In genomic region chr6:154595538-154595937, GRCh38 we compare ENCODE assay signal across 27 cellular contexts.
"Had no signal": no experiment of that assay in that cellular context is flagged by ENCODE, and none has a peak within 500 bp of the region (broad histone marks: within the 10 kb centered on the region; RNA-seq: fewer than 3 reads in every experiment).

No MANE protein-coding gene starts in this region.

- H3K4me3 ChIP-seq: heart left ventricle, hepatocyte, left lung, lung, psoas muscle, right atrium auricular region, right lobe of liver, skin epidermis, stomach, testis, thyroid gland, transverse colon, upper lobe of left lung had no signal

- ATAC-seq: heart left ventricle; left cardiac atrium; left lung; naive thymus-derived CD4-positive, alpha-beta T cell; natural killer cell treated with Interleukin-12 subunit alpha and Interleukin-12 subunit beta and Interleukin-15 and Interleukin-18, amount 100 ng/mL, for 72 hours; psoas muscle; right lobe of liver; stimulated activated naive B cell treated with anti-CD40 and anti-IgM and Interleukin-4, amounts not matched to agents 10 μg/mL and 1 μg/mL and 100 μg/mL, for 72 hours; stimulated activated naive CD8-positive, alpha-beta T cell treated with anti-CD3 and anti-CD28 coated beads, Interleukin-15, Interleukin-2, amounts not matched to agents 100 U/mL and 50 U/mL, for 24 hours had no signal

- H3K27me3 ChIP-seq: heart left ventricle, hepatocyte, left lung, neutrophil, right atrium auricular region, right lobe of liver, stomach, testis, thyroid gland, transverse colon, upper lobe of left lung had no signal

- H3K9me3 ChIP-seq: heart left ventricle, left lung, neutrophil, psoas muscle, right atrium auricular region, right lobe of liver, stomach, testis, thyroid gland, transverse colon, upper lobe of left lung had no signal

- H3K27ac ChIP-seq: hepatocyte, left lung, neutrophil, parathyroid adenoma, psoas muscle, right lobe of liver, skin epidermis, stomach, testis, thyroid gland, upper lobe of left lung had no signal

- DNase-seq: heart left ventricle; kidney glomerular epithelial cell; left cardiac atrium; left lung; mesendoderm; naive thymus-derived CD4-positive, alpha-beta T cell; occipital lobe; psoas muscle; right lobe of liver; stimulated activated CD4-positive, alpha-beta T cell treated with anti-CD3 and anti-CD28 coated beads, Interleukin-12 subunit alpha, Interleukin-12 subunit beta, amount 100 ng/mL, for 4 hours; stimulated activated CD4-positive, alpha-beta T cell treated with anti-CD3 and anti-CD28 coated beads, Interleukin-15, amount 100 ng/mL, for 24 hours; stimulated activated CD4-positive, alpha-beta T cell treated with anti-CD3 and anti-CD28 coated beads, Interleukin-2, amount 100 ng/mL, for 24 hours; stimulated activated CD4-positive, alpha-beta T cell treated with anti-CD3 and anti-CD28 coated beads, Interleukin-4, amount 100 ng/mL, for 1 hour; stimulated activated naive B cell treated with anti-CD40 and anti-IgM and Interleukin-4, amounts not matched to agents 10 μg/mL and 1 μg/mL and 100 μg/mL, for 72 hours; stimulated activated naive CD8-positive, alpha-beta T cell treated with anti-CD3 and anti-CD28 coated beads, Interleukin-15, Interleukin-2, amounts not matched to agents 100 U/mL and 50 U/mL, for 24 hours; stomach; testis; thyroid gland; transverse colon; upper lobe of left lung had no signal

- H3K9ac ChIP-seq: parathyroid adenoma had no signal

- H3K36me3 ChIP-seq: heart left ventricle, left lung, neutrophil, right atrium auricular region, right lobe of liver, stomach, thyroid gland, transverse colon, upper lobe of left lung had no signal

- H3K4me1 ChIP-seq: left lung, parathyroid adenoma, psoas muscle, right lobe of liver, testis, thyroid gland, upper lobe of left lung had no signal
